Comparison of ENCODE assay signal across 27 cellular contexts in the genomic region with DNA sequence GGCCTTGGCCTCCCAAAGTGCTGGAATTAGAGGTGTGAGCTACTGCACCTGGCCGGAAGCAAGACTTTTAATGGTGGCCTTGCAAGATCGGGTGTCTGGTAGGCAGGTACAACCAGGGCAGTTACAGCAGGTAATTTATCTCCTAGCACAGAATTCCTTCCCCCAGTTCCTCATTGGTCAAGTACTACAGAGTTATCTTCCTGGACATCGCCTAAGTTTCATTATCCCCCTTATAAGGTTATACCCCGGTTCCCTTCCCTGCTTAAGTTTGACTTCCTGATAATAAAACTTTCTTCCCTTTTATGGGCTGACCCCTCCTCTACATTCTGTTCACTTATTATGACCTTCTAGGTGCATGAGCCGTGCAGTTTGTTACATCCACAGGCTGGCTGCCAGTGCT. TPM values are rescaled to one million over a fixed set of nuclear protein-coding genes. Genes with fewer than 3 reads are reported as not detected.
DNase-seq lines count a peak whose midpoint lies in the region; ATAC-seq and TF ChIP-seq lines count a peak whose summit lies in the region.
"Had no signal": no experiment of that assay in that cellular context is flagged by ENCODE, and none has a peak within 500 bp of the region (broad histone marks: within the 10 kb centered on the region; RNA-seq: fewer than 3 reads in every experiment).

No MANE protein-coding gene starts in this region.

- H3K27me3 ChIP-seq in neural progenitor cell (no peaks in the 10 kb centered on the region), gastrocnemius medialis (no peaks in the 10 kb centered on the region)
- H3K27me3 ChIP-seq: BLaER1, SJSA1 had no signal

- H3K36me3 ChIP-seq in ES-I3 (ENCODE audit: insufficient read depth, low read length) (no peaks in the 10 kb centered on the region), neural progenitor cell (no peaks in the 10 kb centered on the region), gastrocnemius medialis (no peaks in the 10 kb centered on the region)
- H3K36me3 ChIP-seq: BLaER1, HAP-1, SJSA1 had no signal

- TF ChIP-seq CTCF in chondrocyte (IDR thresholded peaks at IDR 0.05) = no peak
- no peak for TF ChIP-seq CTCF in neural progenitor cell (IDR thresholded peaks at IDR 0.05)
- TF ChIP-seq CTCF in gastrocnemius medialis (IDR thresholded peaks at IDR 0.05 in 4 of 5, conservative IDR thresholded peaks at IDR 0.05 in 1 of 5) = no peak

- H3K79me2 ChIP-seq in neural progenitor cell (ENCODE audit: low read depth) = no peaks in the 10 kb centered on the region

- H3K4me3 Mint-ChIP-seq in activated CD4-positive, alpha-beta T cell treated with anti-CD3 and anti-CD28 coated beads, Interleukin-2, amount 10 ng/mL, durations not matched to agents 24 days and 14 days = no peak overlapping the region
- H3K4me3 Mint-ChIP-seq in chondrocyte (ENCODE audit: unreplicated experiment) (no peak overlapping the region), neural progenitor cell (peak overlapping the region; percentile 8)
- H3K4me3 Mint-ChIP-seq: CD4-positive, CD25-positive, alpha-beta regulatory T cell had no signal

- peaks cover 9% of the 10 kb centered on the region for H3F3A ChIP-seq in neural progenitor cell (ENCODE audit: low read depth)

- H3K9me3 Mint-ChIP-seq in activated CD4-positive, alpha-beta T cell treated with anti-CD3 and anti-CD28 coated beads, Interleukin-2, amount 10 ng/mL, durations not matched to agents 24 days and 14 days = peaks cover 13% of the 10 kb centered on the region
- H3K9me3 Mint-ChIP-seq in chondrocyte (ENCODE audit: low read depth) (peaks cover 20% of the 10 kb centered on the region), neural progenitor cell (peaks cover 12% of the 10 kb centered on the region)

- H3K27ac Mint-ChIP-seq in activated CD4-positive, alpha-beta T cell treated with anti-CD3 and anti-CD28 coated beads, Interleukin-2, amount 10 ng/mL, durations not matched to agents 24 days and 14 days = no peak overlapping the region
- H3K27ac Mint-ChIP-seq in chondrocyte (ENCODE audit: unreplicated experiment) = peak overlapping the region; percentile 12
- no peak overlapping the region for H3K27ac Mint-ChIP-seq in neural progenitor cell
- H3K27ac Mint-ChIP-seq: CD4-positive, CD25-positive, alpha-beta regulatory T cell had no signal

- no peak for TF ChIP-seq POLR2A in gastrocnemius medialis (IDR thresholded peaks at IDR 0.05)

- H3K9me3 ChIP-seq in ES-I3 (ENCODE audit: control insufficient read depth, insufficient read depth, low read length) = peaks cover 9% of the 10 kb centered on the region
- H3K9me3 ChIP-seq in neural progenitor cell (ENCODE audit: low read depth) = peaks cover 8% of the 10 kb centered on the region
- H3K9me3 ChIP-seq in gastrocnemius medialis = peaks cover 0 to 6% (median 0%) of the 10 kb centered on the region in 3 donors
- H3K9me3 ChIP-seq: HAP-1 had no signal

- H4K20me1 ChIP-seq in neural progenitor cell (ENCODE audit: low read depth) = no peaks in the 10 kb centered on the region
- H4K20me1 ChIP-seq: BLaER1 had no signal

- intact Hi-C loops in activated CD4-positive, alpha-beta T cell treated with anti-CD3 and anti-CD28 coated beads, Interleukin-2, amount 10 ng/mL, durations not matched to agents 24 days and 14 days (cut with micrococcal nuclease) = no loop called here
- intact Hi-C loops in gastrocnemius medialis (cut with DNase I; ENCODE audit: low total_unique reads) = no loop called here

- H3K4me3 ChIP-seq in neural progenitor cell (no peak overlapping the region), gastrocnemius medialis (no peak overlapping the region)
- H3K4me3 ChIP-seq: BLaER1, GM12878, HAP-1, SJSA1 had no signal

- in situ Hi-C loops in gastrocnemius medialis (cut with MboI; ENCODE audit: low sequenced_read_pairs in 4 of 4) = no loop called here

- H2AFZ ChIP-seq in neural progenitor cell (replicated peaks) = no peak overlapping the region

- H3K9ac ChIP-seq in ES-I3 (ENCODE audit: low read depth, low read length) = peak overlapping the region; percentile 37; the same call in 1 of the 2 replicates
- H3K9ac ChIP-seq in neural progenitor cell = no peak overlapping the region
- H3K9ac ChIP-seq: BLaER1 had no signal

- no peaks in the 10 kb centered on the region for H3K4me1 Mint-ChIP-seq in activated CD4-positive, alpha-beta T cell treated with anti-CD3 and anti-CD28 coated beads, Interleukin-2, amount 10 ng/mL, durations not matched to agents 24 days and 14 days
- no peaks in the 10 kb centered on the region for H3K4me1 Mint-ChIP-seq in chondrocyte (ENCODE audit: low read depth)
- peaks cover 16% of the 10 kb centered on the region for H3K4me1 Mint-ChIP-seq in neural progenitor cell
- H3K4me1 Mint-ChIP-seq: CD4-positive, CD25-positive, alpha-beta regulatory T cell had no signal

- H3K4me2 ChIP-seq in neural progenitor cell = no peak overlapping the region
- H3K4me2 ChIP-seq: BLaER1 had no signal

- H3K27ac ChIP-seq in neural progenitor cell (no peak overlapping the region), gastrocnemius medialis (no peak overlapping the region)
- H3K27ac ChIP-seq: BLaER1, SJSA1 had no signal

- peak; percentile 19 for DNase-seq in activated CD4-positive, alpha-beta T cell treated with anti-CD3 and anti-CD28 coated beads, Interleukin-2, amount 10 ng/mL, durations not matched to agents 24 days and 14 days
- DNase-seq in activated CD4-positive, alpha-beta T cell treated with anti-CD3 and anti-CD28 coated beads, Interleukin-2, amount 50 U/mL, for 4 hours = no peak
- DNase-seq in chondrocyte (ENCODE audit: low spot score) = no peak
- no peak for DNase-seq in neural progenitor cell (ENCODE audit: low spot score)
- no peak for DNase-seq in gastrocnemius medialis
- no peak for DNase-seq in SKM-1 treated with dmso at 0.1 percent for 144 hours (lab: John Stamatoyannopoulos, UW; ENCODE audit: unreplicated experiment)
- DNase-seq in NCI-H128 (lab: John Stamatoyannopoulos, UW; ENCODE audit: unreplicated experiment) = no peak
- DNase-seq: CD4-positive, CD25-positive, alpha-beta regulatory T cell; DMS153; GDM1; GOT3; KBM-7; MV-4-11; NCI-H1105; NCI-H187; NCI-H2081 treated with DMSO at 0.1 percent for 48 hours; NCI-H2171 treated with DMSO at 0.1 percent for 48 hours; NCI-H526; Right ventricle myocardium superior; RPMI8226 had no signal

- peaks cover 26% of the 10 kb centered on the region for H3K27me3 Mint-ChIP-seq in activated CD4-positive, alpha-beta T cell treated with anti-CD3 and anti-CD28 coated beads, Interleukin-2, amount 10 ng/mL, durations not matched to agents 24 days and 14 days
- peaks cover 5% of the 10 kb centered on the region for H3K27me3 Mint-ChIP-seq in chondrocyte (ENCODE audit: low read depth)
- H3K27me3 Mint-ChIP-seq in neural progenitor cell (ENCODE audit: insufficient read depth, low read depth) = peaks cover 2% of the 10 kb centered on the region

- no peak for ATAC-seq in gastrocnemius medialis
- ATAC-seq: GM12878 had no signal

- H3K36me3 Mint-ChIP-seq in activated CD4-positive, alpha-beta T cell treated with anti-CD3 and anti-CD28 coated beads, Interleukin-2, amount 10 ng/mL, durations not matched to agents 24 days and 14 days (ENCODE audit: low read depth) = no peaks in the 10 kb centered on the region
- H3K36me3 Mint-ChIP-seq in chondrocyte (ENCODE audit: low read depth) = no peaks in the 10 kb centered on the region
- no peaks in the 10 kb centered on the region for H3K36me3 Mint-ChIP-seq in neural progenitor cell
- H3K36me3 Mint-ChIP-seq: CD4-positive, CD25-positive, alpha-beta regulatory T cell had no signal

- H3K4me1 ChIP-seq in ES-I3 (ENCODE audit: insufficient read depth, low read length) (no peaks in the 10 kb centered on the region), neural progenitor cell (peaks cover 12% of the 10 kb centered on the region), gastrocnemius medialis (no peaks in the 10 kb centered on the region)
- H3K4me1 ChIP-seq: BLaER1, HAP-1, SJSA1 had no signal

RNA-seq across cellular contexts. Expression of a gene that starts 19.0 kb away (rescaled TPM):
- total RNA-seq in activated CD4-positive, alpha-beta T cell treated with anti-CD3 and anti-CD28 coated beads, Interleukin-2, amount 10 ng/mL, durations not matched to agents 24 days and 14 days = not detected in 2 replicates
- total RNA-seq in chondrocyte (not detected in 3 replicates), neural progenitor cell (ENCODE audit: low replicate concordance) (not detected in 2 replicates), gastrocnemius medialis (1 to 10 TPM in 1 of 4 donors, under 1 TPM in 1, not detected in 2; 0.85 to 1.3 TPM)
- total RNA-seq: CD4-positive, CD25-positive, alpha-beta regulatory T cell; GM12878; LHCN-M2; MCF 10A; Right ventricle myocardium superior; SJSA1 had no signal

RNA-seq across cellular contexts. Expression of a gene that starts 24.8 kb away (rescaled TPM):
- not detected in 2 replicates for total RNA-seq in activated CD4-positive, alpha-beta T cell treated with anti-CD3 and anti-CD28 coated beads, Interleukin-2, amount 10 ng/mL, durations not matched to agents 24 days and 14 days
- total RNA-seq in chondrocyte (not detected in 3 replicates), neural progenitor cell (ENCODE audit: low replicate concordance) (not detected in 2 replicates), gastrocnemius medialis (100 to 1,000 TPM in 1 of 4 donors, 1 to 10 TPM in 1, under 1 TPM in 1, not detected in 1; 0.71 to 107 (median 2.2) TPM)
- total RNA-seq: CD4-positive, CD25-positive, alpha-beta regulatory T cell; LHCN-M2; MCF 10A; SJSA1 had no signal
